9 cellular contexts compared by ENCODE assay signal in genomic region chr22:21032037-21032842, GRCh38. TPM values are rescaled to one million over a fixed set of nuclear protein-coding genes. Genes with fewer than 3 reads are reported as not detected.
A peak's percentile ranks its signal among the peaks of the same experiment; 100 is the strongest.
DNase-seq lines count a peak whose midpoint lies in the region; ATAC-seq, FAIRE-seq and TF ChIP-seq lines count a peak whose summit lies in the region.
"Had no signal": no experiment of that assay in that cellular context is flagged by ENCODE, and none has a peak within 500 bp of the region (broad histone marks: within the 10 kb centered on the region; RNA-seq: fewer than 3 reads in every experiment).

SLC7A4 (minus strand) TSS chr22:21032561; CDS start chr22:21031812, 749 bp downstream.

- TF ChIP-seq POLR2A in GM12878 (IDR thresholded peaks at IDR 0.05; ENCODE audit: low read depth, low read length): no peak

- POLR2A ChIA-PET in GM12878 (lab: Charles Lee): no interaction called here

- TF ChIP-seq RAD21 in GM12878 (IDR thresholded peaks at IDR 0.05; ENCODE audit: insufficient read depth, low read depth, low read length): no peak

- H3K27ac Mint-ChIP-seq in endothelial cell (ENCODE audit: unreplicated experiment): no peak within 1 kb of the TSS

- no peaks in the 10 kb centered on the region for H3K4me1 Mint-ChIP-seq in endothelial cell (ENCODE audit: unreplicated experiment)

- peaks cover 11% of the 10 kb centered on the region for H3K27me3 Mint-ChIP-seq in endothelial cell (ENCODE audit: unreplicated experiment)

- no peak within 1 kb of the TSS for H3K9ac ChIP-seq in GM12878 (ENCODE audit: control insufficient read depth, insufficient read depth, low read length)
- H3K9ac ChIP-seq in iPS-18a (ENCODE audit: low read length): no peak within 1 kb of the TSS
- no peak within 1 kb of the TSS for H3K9ac ChIP-seq in smooth muscle cell (ENCODE audit: low read depth)

- H2AFZ ChIP-seq in GM12878 (ENCODE audit: control insufficient read depth, low read depth, low read length) (no peak within 1 kb of the TSS), smooth muscle cell (ENCODE audit: low read depth) (peak within 1 kb of the TSS; percentile 2)

- H3K9me3 Mint-ChIP-seq in endothelial cell (ENCODE audit: unreplicated experiment): no peaks in the 10 kb centered on the region

- TF ChIP-seq EP300 in GM12878 (IDR thresholded peaks at IDR 0.05; ENCODE audit: borderline replicate concordance in 1 of 2, control insufficient read depth in 1 of 2, low read depth in 2 of 2, low read length in 2 of 2): no peak

- no peak within 1 kb of the TSS for H3K27ac ChIP-seq in GM12878 (ENCODE audit: control insufficient read depth, insufficient read depth)
- no peak within 1 kb of the TSS for H3K27ac ChIP-seq in iPS-18a (ENCODE audit: low read length)
- no peak within 1 kb of the TSS for H3K27ac ChIP-seq in smooth muscle cell (ENCODE audit: low read depth)

- 28% methylated on average over 48 of the region's 58 CpGs for WGBS in GM12878 (ENCODE audit: insufficient coverage, insufficient replicate concordance, low lambda C conversion rate, missing lambda C conversion rate)
- 13% methylated on average over 53 of the region's 58 CpGs for WGBS in smooth muscle cell (ENCODE audit: low lambda C conversion rate)

- CTCF ChIA-PET in GM12878 (lab: Yijun Ruan, JAX): no interaction called here

- no TSS peak for BruUV-seq in GM12878 (replicated peaks; lab: Mats Ljungman, UMichigan)

- SMC1A ChIA-PET in GM12878 (lab: Charles Lee; ENCODE audit: uncharacterized antibody, unreplicated experiment): no interaction called here

- H3K36me3 ChIP-seq in GM12878 (ENCODE audit: control insufficient read depth in 2 of 2, insufficient read depth in 2 of 2, low read length in 1 of 2): no peaks in the 10 kb centered on the region
- no peaks in the 10 kb centered on the region for H3K36me3 ChIP-seq in iPS-18a (ENCODE audit: control insufficient read depth, low read depth, low read length)
- no peaks in the 10 kb centered on the region for H3K36me3 ChIP-seq in smooth muscle cell (ENCODE audit: low read depth)

- peaks cover 9% of the 10 kb centered on the region for H3F3A ChIP-seq in smooth muscle cell (ENCODE audit: low read depth)

- no peak within 1 kb of the TSS for H3K4me3 ChIP-seq in GM12878
- peak within 1 kb of the TSS; percentile 59 for H3K4me3 ChIP-seq in iPS-18a (ENCODE audit: low read length)
- H3K4me3 ChIP-seq in smooth muscle cell: peak within 1 kb of the TSS; percentile 12

- DNase-seq in NCI-H1092 treated with DMSO at 0.1 percent for 48 hours (lab: John Stamatoyannopoulos, UW) (peak; percentile 16), NCI-H1092 (lab: John Stamatoyannopoulos, UW) (no peak), GM12878 (ENCODE audit: low read depth, low spot score) (no peak), smooth muscle cell (lab: John Stamatoyannopoulos, UW; ENCODE audit: unreplicated experiment) (no peak), endothelial cell (ENCODE audit: low spot score) (no peak), cerebellar nuclear complex (lab: John Stamatoyannopoulos, UW) (no peak)
- DNase-seq: 8988T had no signal

- no peaks in the 10 kb centered on the region for H3K36me3 Mint-ChIP-seq in endothelial cell (ENCODE audit: low read depth, unreplicated experiment)

- ATAC-seq in GM12878 (peak; percentile 14; the same call in 2 of the 3 replicates), GM21786 (IDR thresholded peaks at IDR 0.05; ENCODE audit: unreplicated experiment) (no peak)

- H3K79me2 ChIP-seq in GM12878 (ENCODE audit: control insufficient read depth, insufficient read depth, low read length) (no peaks in the 10 kb centered on the region), smooth muscle cell (ENCODE audit: low read depth) (no peaks in the 10 kb centered on the region)

- FAIRE-seq in GM12878 (lab: Jason Lieb, UNC): no peak

- TF ChIP-seq CTCF in GM12878 (IDR thresholded peaks at IDR 0.05 in 2 of 3, conservative IDR thresholded peaks at IDR 0.05 in 1 of 3; ENCODE audit: control insufficient read depth in 2 of 3, extremely low read depth in 1 of 3, insufficient read depth in 1 of 3, low read depth in 3 of 3, low read length in 3 of 3) (no peak), smooth muscle cell (IDR thresholded peaks at IDR 0.05; ENCODE audit: borderline replicate concordance, insufficient read depth, poor library complexity, severe bottlenecking) (no peak), endothelial cell (IDR thresholded peaks at IDR 0.05; ENCODE audit: unreplicated experiment) (no peak)

- H4K20me1 ChIP-seq in GM12878 (ENCODE audit: control insufficient read depth, insufficient read depth) (no peaks in the 10 kb centered on the region), smooth muscle cell (ENCODE audit: low read depth) (no peaks in the 10 kb centered on the region)

- no peaks in the 10 kb centered on the region for H3K9me3 ChIP-seq in GM12878 (replicated peaks; ENCODE audit: control insufficient read depth, insufficient read depth, low read length)
- H3K9me3 ChIP-seq in iPS-18a (ENCODE audit: control insufficient read depth, low read depth, low read length): no peaks in the 10 kb centered on the region
- H3K9me3 ChIP-seq in smooth muscle cell (replicated peaks; ENCODE audit: low read depth): no peaks in the 10 kb centered on the region

- H3K4me2 ChIP-seq in GM12878 (ENCODE audit: control insufficient read depth, insufficient read depth) (0 out of 2 replicates have a peak within 1 kb of the TSS, but pooled peaks have one; percentile 9), smooth muscle cell (peak within 1 kb of the TSS; percentile 81)

- RAD21 ChIA-PET in GM12878 (lab: Charles Lee; ENCODE audit: unreplicated experiment): no interaction called here

- H3K4me1 ChIP-seq in GM12878 (ENCODE audit: control insufficient read depth, insufficient read depth, low read length): peaks cover 7% of the 10 kb centered on the region
- no peaks in the 10 kb centered on the region for H3K4me1 ChIP-seq in iPS-18a (ENCODE audit: control insufficient read depth, low read depth, low read length)
- peaks cover 3% of the 10 kb centered on the region for H3K4me1 ChIP-seq in smooth muscle cell (ENCODE audit: low read depth)

- in situ Hi-C loops in GM12878 (cut with MboI): no loop called here

- no peaks in the 10 kb centered on the region; a peak in 1 of 4 replicates for H3K27me3 ChIP-seq in GM12878 (replicated peaks in 1 of 2; ENCODE audit: control insufficient read depth in 2 of 2, insufficient read depth in 2 of 2, low read length in 1 of 2)
- peaks cover 39% of the 10 kb centered on the region for H3K27me3 ChIP-seq in iPS-18a (ENCODE audit: control insufficient read depth, insufficient read depth, low read length)
- H3K27me3 ChIP-seq in smooth muscle cell (ENCODE audit: low read depth): peaks cover 17% of the 10 kb centered on the region

- no peak within 1 kb of the TSS for H3K4me3 Mint-ChIP-seq in endothelial cell (ENCODE audit: unreplicated experiment)

- intact Hi-C loops in GM12878 (cut with micrococcal nuclease; ENCODE audit: unreplicated experiment): no loop called here

TF ChIP-seq in GM12878, 131 proteins besides CTCF, POLR2A, EP300 and RAD21 (continues in another document):
- no peak for TF ChIP-seq CHD1 (IDR thresholded peaks at IDR 0.05; ENCODE audit: low read depth, low read length)
- TF ChIP-seq EGR1 (IDR thresholded peaks at IDR 0.05; ENCODE audit: borderline replicate concordance in 1 of 2, low read depth in 2 of 2, low read length in 2 of 2): no peak
- TF ChIP-seq TCF7 (IDR thresholded peaks at IDR 0.05; ENCODE audit: borderline replicate concordance): no peak

RNA-seq across cellular contexts. Expression of gene SLC7A4, which starts in this region (rescaled TPM):
- 0.15 TPM in 1 of 2 replicates, not detected in the other for total RNA-seq in GM12878 (2013; cell fraction: nucleolus; rRNA removed)
- 0.06 and 0.27 TPM in 2 replicates for total RNA-seq in GM12878 (2014; rRNA removed)
- not detected in 2 replicates for total RNA-seq in GM12878 (2014; rRNA removed; fragmentation: Illumina TruSeq; extraction: Trizol)
- total RNA-seq in GM12878 (2021): 0.11 and 0.21 TPM in 2 replicates
- polyA plus RNA-seq in GM12878 (2011; ENCODE audit: low read depth): not detected
- not detected in 2 replicates for polyA plus RNA-seq in GM12878 (2011; rRNA removed)
- not detected in 2 replicates for polyA plus RNA-seq in GM12878 (2011; cell fraction: cytosol; rRNA removed)
- not detected in 2 replicates for polyA plus RNA-seq in GM12878 (2011; cell fraction: nucleus; rRNA removed)
- polyA plus RNA-seq in GM12878 (2012): not detected in 2 replicates
- polyA plus RNA-seq in GM12878 (2014; fragmentation: Illumina TruSeq; extraction: Trizol): 0.07 TPM in 1 of 2 replicates, not detected in the other
- polyA plus RNA-seq in GM12878 (2014; fragmentation: Nextera tagmentation; extraction: Ambion mirVana): not detected
- 0.11 TPM in 1 of 2 replicates, not detected in the other for polyA plus RNA-seq in GM12878 (2014; rRNA removed)
- polyA plus RNA-seq in GM12878 (2016; fragmentation: Nextera tagmentation; extraction: Ambion mirVana): under 1 TPM in 1 of 2 experiments, not detected in 1; 0.25 TPM
- not detected in 2 replicates for polyA minus RNA-seq in GM12878 (2011; rRNA and poly(A)+ RNA removed)
- not detected in 2 replicates for polyA minus RNA-seq in GM12878 (2011; cell fraction: cytosol; rRNA and poly(A)+ RNA removed)
- polyA minus RNA-seq in GM12878 (2011; cell fraction: nucleus; rRNA and poly(A)+ RNA removed): not detected in 2 replicates
- 0.09 and 1.5 TPM in 2 replicates for total RNA-seq in smooth muscle cell
- 0.30 and 1.7 TPM in 2 replicates for polyA plus RNA-seq in smooth muscle cell
- total RNA-seq in endothelial cell (ENCODE audit: unreplicated experiment): not detected

Comparison
In these comparisons a context has a peak if more than half of its experiments do, and no peak if none do; other contexts are left out.
1. Peak in ATAC-seq and H3K4me2 ChIP-seq in GM12878; RNA of the gene not detected or under 1 TPM.